Comparison of ENCODE assay signal across 12 cellular contexts in genomic region chr19:3407556-3408516, GRCh38. TPM values are rescaled to one million over a fixed set of nuclear protein-coding genes. Genes with fewer than 3 reads are reported as not detected.
DNase-seq lines count a peak whose midpoint lies in the region; ATAC-seq lines count a peak whose summit lies in the region.
"Had no signal": no experiment of that assay in that cellular context is flagged by ENCODE, and none has a peak within 500 bp of the region (broad histone marks: within the 10 kb centered on the region; RNA-seq: fewer than 3 reads in every experiment).

No MANE protein-coding gene starts in this region.

- DNase-seq in C1 segment of cervical spinal cord (lab: John Stamatoyannopoulos, UW) (peak in 10 of 14 donors; percentile 21 to 81 (median 39)), cerebellum (ENCODE audit: low spot score) (peak; percentile 78), left kidney (ENCODE audit: low read depth, low spot score) (peak; percentile 29), sciatic nerve (ENCODE audit: low spot score) (peak; percentile 73), T-helper 2 cell (no peak), SIG-M5 (lab: John Stamatoyannopoulos, UW) (no peak)
- no peak for DNase-seq in activated naive CD4-positive, alpha-beta T cell (lab: John Stamatoyannopoulos, UW)
- DNase-seq: Karpas-422, NCI-H69, SW 1271 had no signal

- ATAC-seq in sciatic nerve (peak; percentile 12), HG03175 (IDR thresholded peaks at IDR 0.05; ENCODE audit: unreplicated experiment) (no peak)
- ATAC-seq: stimulated activated effector memory CD8-positive, alpha-beta T cell treated with anti-CD3 and anti-CD28 coated beads, Interleukin-12 subunit alpha, Interleukin-12 subunit beta, amount 100 ng/mL, for 72 hours had no signal

- intact Hi-C loops in sciatic nerve (cut with DNase I), result no loop called here

RNA-seq across cellular contexts. Expression of gene NFIC, which starts 41.5 kb away (rescaled TPM):
- total RNA-seq in cerebellum (7.3 TPM), sciatic nerve (178 TPM)

Comparison
In these comparisons a context has a peak if more than half of its experiments do, and no peak if none do; other contexts are left out.
1. DNase-seq: peak in C1 segment of cervical spinal cord (10 of 14), cerebellum (single experiment), left kidney (single experiment) and sciatic nerve (single experiment); none in T-helper 2 cell (0 of 5), SIG-M5 (single experiment) and activated naive CD4-positive, alpha-beta T cell (0 of 4).
2. RNA of gene NFIC, which starts 41.5 kb away (total RNA-seq): 178 TPM in sciatic nerve (single experiment); 7.3 TPM in cerebellum (single experiment); every median in the first group is over 10 times any median in the second.